ENCODE assay signal across 8 cellular contexts in genomic region chr1:160047116-160047991, GRCh38. TPM values are rescaled to one million over a fixed set of nuclear protein-coding genes. Genes with fewer than 3 reads are reported as not detected.
DNase-seq lines count a peak whose midpoint lies in the region; ATAC-seq, FAIRE-seq and TF ChIP-seq lines count a peak whose summit lies in the region.

No MANE protein-coding gene starts in this region.

- no peak overlapping the region for H3K56ac ChIP-seq in H1 (replicated peaks; ENCODE audit: insufficient read length, low read depth, low read length)

- no peak overlapping the region for H4K8ac ChIP-seq in H1 (ENCODE audit: extremely low read depth, insufficient read depth, low read length)

- no peak for TF ChIP-seq POLR2A in H1 (IDR thresholded peaks at IDR 0.05; ENCODE audit: control extremely low read depth in 1 of 2, low read depth in 2 of 2, low read length in 2 of 2)
- no peak for TF ChIP-seq POLR2A in Peyer's patch (IDR thresholded peaks at IDR 0.05)

- intact Hi-C loops in left lung (cut with DNase I): no loop called here

- H2AFZ ChIP-seq in MM.1S (ENCODE audit: low read length) (peak overlapping the region; percentile 54), H1 (ENCODE audit: low read length) (peak overlapping the region; percentile 63; the same call in 1 of the 2 replicates)

- no peaks in the 10 kb centered on the region for H3K9me3 ChIP-seq in MM.1S (replicated peaks; ENCODE audit: insufficient read depth, low read length)
- no peaks in the 10 kb centered on the region for H3K9me3 ChIP-seq in H1 (ENCODE audit: insufficient read depth in 2 of 2, low read depth in 1 of 2, low read length in 1 of 2)
- no peaks in the 10 kb centered on the region for H3K9me3 ChIP-seq in Peyer's patch
- no peaks in the 10 kb centered on the region for H3K9me3 ChIP-seq in left lung

- no peak overlapping the region for H4K91ac ChIP-seq in H1 (replicated peaks; ENCODE audit: insufficient read length, low read length)

- CTCF ChIA-PET in AG04449 (lab: Yijun Ruan, JAX): interaction anchor here (0.7 to 5.5 kb wide), 15 partner anchors 8 to 205 kb away, joined by 3 to 94 read pairs (median 15); partner anchors contain the start of genes KCNJ9 and PIGM
- CTCF ChIA-PET in H1 (lab: Charles Lee; ENCODE audit: partially characterized antibody): interaction anchor here (0.6 to 46.4 kb wide), 20 partner anchors 11 to 170 kb away, joined by 3 to 1874 read pairs (median 4); partner anchors contain the start of genes CFAP45, IGSF8, KCNJ10 and KCNJ9

- H3K27me3 ChIP-seq in MM.1S (replicated peaks; ENCODE audit: insufficient read depth, low read length) (peaks cover 9% of the 10 kb centered on the region; the same call in 1 of the 2 replicates), H1 (replicated peaks in 1 of 4; ENCODE audit: control insufficient read depth in 3 of 4, extremely low read depth in 1 of 4, insufficient read depth in 3 of 4, low read length in 3 of 4) (no peaks in the 10 kb centered on the region; a peak in 1 of 7 replicates), Peyer's patch (no peaks in the 10 kb centered on the region), left lung (peaks cover 0 to 17% of the 10 kb centered on the region in 2 donors)

- H3K9ac ChIP-seq in MM.1S (ENCODE audit: low read length) (peak overlapping the region; percentile 23; the same call in 1 of the 2 replicates), H1 (replicated peaks in 1 of 4; ENCODE audit: extremely low read depth in 1 of 4, low read depth in 3 of 4, low read length in 3 of 4) (no peak overlapping the region)

- no peak for TF ChIP-seq EP300 in H1 (IDR thresholded peaks at IDR 0.05; ENCODE audit: borderline replicate concordance in 1 of 2, low read depth in 2 of 2, low read length in 2 of 2)

- no peak overlapping the region; the same call in 1 of the 2 replicates for H3K18ac ChIP-seq in H1 (ENCODE audit: extremely low read depth, low read length)

- H2BK5ac ChIP-seq in H1 (ENCODE audit: low read depth, low read length): no peak overlapping the region

- H2BK15ac ChIP-seq in H1 (ENCODE audit: low read length): no peak overlapping the region

- FAIRE-seq in H1 (lab: Jason Lieb, UNC): no peak

- no peaks in the 10 kb centered on the region for H3F3A ChIP-seq in MM.1S (ENCODE audit: insufficient read depth, low read length)

- H2AK5ac ChIP-seq in H1 (ENCODE audit: low read depth, low read length): no peak overlapping the region

- DNase-seq in AG04449 (ENCODE audit: low read depth, low spot score) (no peak), MM.1S (peak; percentile 33), H1 (ENCODE audit: low read depth in 1 of 2, low spot score in 2 of 2) (no peak), Peyer's patch (no peak), D341Med (ENCODE audit: low spot score) (no peak), left lung (no peak)

- 86% methylated on average over 9 of the region's 9 CpGs; no CpG with 5 or more reads in 1 of the 2 experiments for WGBS in H1 (ENCODE audit: extremely low coverage in 1 of 2, insufficient coverage in 1 of 2, insufficient read length in 1 of 2, insufficient replicate concordance in 2 of 2, low coverage in 1 of 2, low lambda C conversion rate in 2 of 2, missing lambda C conversion rate in 1 of 2), 2 experiments

- H3K23me2 ChIP-seq in H1 (ENCODE audit: low read depth, low read length): no peaks in the 10 kb centered on the region

- H3K4ac ChIP-seq in H1 (replicated peaks; ENCODE audit: insufficient read length, low read depth, low read length): peak overlapping the region; percentile 5

- POLR2A ChIA-PET in AG04449 (lab: Yijun Ruan, JAX) (no interaction called here), H1 (lab: Charles Lee; ENCODE audit: partially characterized antibody) (interaction anchor here (1.0 to 3.4 kb wide), 8 partner anchors 15 to 41 kb away, joined by 3 to 18 read pairs (median 4); partner anchors contain the start of gene PIGM)

- no peak overlapping the region for H2BK20ac ChIP-seq in H1 (ENCODE audit: low read length)

- peak overlapping the region; percentile 77 for H3K4me2 ChIP-seq in MM.1S (ENCODE audit: low read depth, low read length)
- peak overlapping the region; percentile 42 to 48; a peak in 3 of 4 replicates for H3K4me2 ChIP-seq in H1 (ENCODE audit: insufficient read depth in 1 of 2, low read depth in 2 of 2, low read length in 2 of 2)

- H4K20me1 ChIP-seq in MM.1S (ENCODE audit: insufficient read depth, low read length) (no peaks in the 10 kb centered on the region), H1 (replicated peaks in 1 of 2; ENCODE audit: control insufficient read depth in 1 of 2, insufficient read depth in 2 of 2, low read length in 2 of 2) (no peaks in the 10 kb centered on the region)

- peak overlapping the region; percentile 65 for H4K5ac ChIP-seq in H1 (ENCODE audit: insufficient read length, low read depth, low read length)

- H3K79me1 ChIP-seq in H1 (ENCODE audit: low read depth, low read length): no peaks in the 10 kb centered on the region

- H2BK120ac ChIP-seq in H1 (replicated peaks; ENCODE audit: low read depth, low read length): no peak overlapping the region

- H3K4me3 ChIP-seq in AG04449 (ENCODE audit: low read depth, low read length): peak overlapping the region; percentile 15; the same call in 1 of the 2 replicates
- H3K4me3 ChIP-seq in MM.1S (ENCODE audit: low read length): peak overlapping the region; percentile 44
- peak overlapping the region in 1 of 4 experiments; percentile 14; a peak in 2 of 8 replicates for H3K4me3 ChIP-seq in H1 (ENCODE audit: extremely low read depth in 1 of 4, insufficient read depth in 2 of 4, low read depth in 3 of 4, low read length in 4 of 4)
- H3K4me3 ChIP-seq in Peyer's patch: peak overlapping the region in 1 of 4 donors; percentile 4
- H3K4me3 ChIP-seq in left lung: no peak overlapping the region

- H3K14ac ChIP-seq in H1 (ENCODE audit: insufficient read length): no peak overlapping the region

- peak overlapping the region; percentile 32; the same call in 1 of the 2 replicates for H2BK12ac ChIP-seq in H1 (ENCODE audit: low read depth, low read length)

- H3K79me2 ChIP-seq in MM.1S (ENCODE audit: low read length): no peaks in the 10 kb centered on the region
- H3K79me2 ChIP-seq in H1 (ENCODE audit: control insufficient read depth in 1 of 2, insufficient read depth in 2 of 2, low read length in 2 of 2): no peaks in the 10 kb centered on the region

- TF ChIP-seq CTCF in AG04449 (IDR thresholded peaks at IDR 0.05; ENCODE audit: insufficient read depth, low read length, missing control alignments): no peak
- no peak for TF ChIP-seq CTCF in MM.1S (IDR thresholded peaks at IDR 0.05; ENCODE audit: low read length)
- TF ChIP-seq CTCF in H1 (IDR thresholded peaks at IDR 0.05; ENCODE audit: control extremely low read depth in 1 of 3, insufficient read depth in 1 of 3, low read depth in 1 of 3, low read length in 3 of 3): no peak
- TF ChIP-seq CTCF in Peyer's patch (IDR thresholded peaks at IDR 0.05): no peak
- TF ChIP-seq CTCF in left lung (IDR thresholded peaks at IDR 0.05): no peak

- peak; percentile 41 for ATAC-seq in GM19372 (IDR thresholded peaks at IDR 0.05; ENCODE audit: low read depth, unreplicated experiment)
- no peak for ATAC-seq in left lung
- ATAC-seq in HG03097 (IDR thresholded peaks at IDR 0.05; ENCODE audit: low FRiP score, unreplicated experiment): no peak

- H3K23ac ChIP-seq in H1 (ENCODE audit: insufficient read length): no peak overlapping the region

- no peaks in the 10 kb centered on the region for H3K9me2 ChIP-seq in MM.1S (replicated peaks; ENCODE audit: insufficient read depth, low read length)

- no peak overlapping the region for H3K27ac ChIP-seq in MM.1S (ENCODE audit: low read length)
- H3K27ac ChIP-seq in H1 (ENCODE audit: low read depth, low read length): no peak overlapping the region
- H3K27ac ChIP-seq in Peyer's patch: no peak overlapping the region
- H3K27ac ChIP-seq in left lung: no peak overlapping the region

- H3K4me1 ChIP-seq in MM.1S (ENCODE audit: low read length) (peaks cover 10% of the 10 kb centered on the region), H1 (replicated peaks in 1 of 4; ENCODE audit: control insufficient read depth in 3 of 4, insufficient read depth in 4 of 4, low read length in 3 of 4) (peaks cover 10 to 24% (median 16%) of the 10 kb centered on the region in 4 experiments), Peyer's patch (peaks cover 0 to 21% (median 0%) of the 10 kb centered on the region in 4 donors), left lung (peaks cover 5 to 8% of the 10 kb centered on the region in 2 donors)

- TF ChIP-seq RAD21 in H1 (IDR thresholded peaks at IDR 0.05 in 1 of 2, conservative IDR thresholded peaks at IDR 0.05 in 1 of 2; ENCODE audit: low read depth in 2 of 2, low read length in 2 of 2): no peak

- H3K36me3 ChIP-seq in MM.1S (replicated peaks; ENCODE audit: insufficient read depth, low read length): no peaks in the 10 kb centered on the region
- no peaks in the 10 kb centered on the region for H3K36me3 ChIP-seq in H1 (ENCODE audit: control insufficient read depth in 2 of 4, insufficient read depth in 4 of 4, low read length in 3 of 4)
- H3K36me3 ChIP-seq in Peyer's patch: no peaks in the 10 kb centered on the region
- no peaks in the 10 kb centered on the region for H3K36me3 ChIP-seq in left lung

RNA-seq across cellular contexts. Expression of gene PIGM, which starts 15.6 kb away (rescaled TPM):
- 5.1 and 5.4 TPM in 2 replicates for total RNA-seq in H1 (2021; fragmentation: NEBNext Ultra II Directional; extraction: Animal tissue kit (Norgen Biotek cat#: 25700))
- 5.7 and 6.0 TPM in 2 replicates for polyA plus RNA-seq in H1 (2011; rRNA removed)
- 5.6 TPM for polyA plus RNA-seq in H1 (2011; cell fraction: cytosol; rRNA removed)
- 3.9 TPM for polyA plus RNA-seq in H1 (2011; cell fraction: nucleus; rRNA removed)
- 3.7 to 5.3 TPM (median 4.2 TPM) in 4 replicates for polyA plus RNA-seq in H1 (2012, experiment 1 of 2)
- polyA plus RNA-seq in H1 (2012, experiment 2 of 2): 1.4 TPM
- polyA plus RNA-seq in H1 (2013, experiment 1 of 2): 11.7 TPM
- polyA plus RNA-seq in H1 (2013, experiment 2 of 2): 10.7 TPM
- 4.3 TPM in 2 replicates for polyA minus RNA-seq in H1 (2011; rRNA and poly(A)+ RNA removed)
- 2.9 TPM for polyA minus RNA-seq in H1 (2011; cell fraction: cytosol; rRNA and poly(A)+ RNA removed)
- 5.1 TPM for polyA minus RNA-seq in H1 (2011; cell fraction: nucleus; rRNA and poly(A)+ RNA removed)
- 1 to 10 TPM in 3 of 4 donors, under 1 TPM in 1; under 0.01 to 6.7 (median 5.5) TPM for total RNA-seq in Peyer's patch
- total RNA-seq in left lung: 1 to 10 TPM; 7.0 to 9.5 TPM

RNA-seq across cellular contexts. Expression of gene KCNJ10, which starts 22.6 kb away (rescaled TPM):
- total RNA-seq in H1 (2021; fragmentation: NEBNext Ultra II Directional; extraction: Animal tissue kit (Norgen Biotek cat#: 25700)): 2.2 and 2.4 TPM in 2 replicates
- 1.7 and 3.5 TPM in 2 replicates for polyA plus RNA-seq in H1 (2011; rRNA removed)
- polyA plus RNA-seq in H1 (2011; cell fraction: cytosol; rRNA removed): 1.5 TPM
- polyA plus RNA-seq in H1 (2011; cell fraction: nucleus; rRNA removed): 4.7 TPM
- polyA plus RNA-seq in H1 (2012, experiment 1 of 2): 1.1 to 1.8 TPM (median 1.4 TPM) in 4 replicates
- 0.59 TPM for polyA plus RNA-seq in H1 (2012, experiment 2 of 2)
- polyA plus RNA-seq in H1 (2013, experiment 1 of 2): 1.5 TPM
- 1.2 TPM for polyA plus RNA-seq in H1 (2013, experiment 2 of 2)
- polyA minus RNA-seq in H1 (2011; rRNA and poly(A)+ RNA removed): 3.5 and 3.7 TPM in 2 replicates
- polyA minus RNA-seq in H1 (2011; cell fraction: cytosol; rRNA and poly(A)+ RNA removed): 0.73 TPM
- polyA minus RNA-seq in H1 (2011; cell fraction: nucleus; rRNA and poly(A)+ RNA removed): 1.7 TPM
- total RNA-seq in Peyer's patch (not detected), left lung (under 1 TPM in 1 of 2 donors, not detected in 1; 0.58 TPM)

RNA-seq across cellular contexts. Expression of gene KCNJ9, which starts 34.0 kb away (rescaled TPM):
- total RNA-seq in H1 (2021; fragmentation: NEBNext Ultra II Directional; extraction: Animal tissue kit (Norgen Biotek cat#: 25700)): 0.08 and 0.13 TPM in 2 replicates
- polyA plus RNA-seq in H1 (2011; rRNA removed): 0.02 and 0.11 TPM in 2 replicates
- 0.08 TPM for polyA plus RNA-seq in H1 (2011; cell fraction: cytosol; rRNA removed)
- polyA plus RNA-seq in H1 (2011; cell fraction: nucleus; rRNA removed): 0.14 TPM
- 0.10 to 0.19 TPM (median 0.12 TPM) in 3 of 4 replicates, not detected in the other for polyA plus RNA-seq in H1 (2012, experiment 1 of 2)
- polyA plus RNA-seq in H1 (2012, experiment 2 of 2): 0.03 TPM
- 0.02 TPM for polyA plus RNA-seq in H1 (2013, experiment 1 of 2)
- 0.04 TPM for polyA plus RNA-seq in H1 (2013, experiment 2 of 2)
- 0.13 TPM in 1 of 2 replicates, not detected in the other for polyA minus RNA-seq in H1 (2011; rRNA and poly(A)+ RNA removed)
- not detected for polyA minus RNA-seq in H1 (2011; cell fraction: cytosol; rRNA and poly(A)+ RNA removed)
- not detected for polyA minus RNA-seq in H1 (2011; cell fraction: nucleus; rRNA and poly(A)+ RNA removed)
- total RNA-seq in Peyer's patch: not detected
- not detected for total RNA-seq in left lung

RNA-seq across cellular contexts. Expression of gene IGSF8, which starts 51.1 kb away (rescaled TPM):
- total RNA-seq in H1 (2021; fragmentation: NEBNext Ultra II Directional; extraction: Animal tissue kit (Norgen Biotek cat#: 25700)): 69.6 and 71.2 TPM in 2 replicates
- polyA plus RNA-seq in H1 (2011; rRNA removed): 132 and 166 TPM in 2 replicates
- polyA plus RNA-seq in H1 (2011; cell fraction: cytosol; rRNA removed): 103 TPM
- polyA plus RNA-seq in H1 (2011; cell fraction: nucleus; rRNA removed): 322 TPM
- polyA plus RNA-seq in H1 (2012, experiment 1 of 2): 55.1 to 95.1 TPM (median 90.2 TPM) in 4 replicates
- 79.5 TPM for polyA plus RNA-seq in H1 (2012, experiment 2 of 2)
- 88.6 TPM for polyA plus RNA-seq in H1 (2013, experiment 1 of 2)
- polyA plus RNA-seq in H1 (2013, experiment 2 of 2): 77.7 TPM
- polyA minus RNA-seq in H1 (2011; rRNA and poly(A)+ RNA removed): 34.3 and 46.3 TPM in 2 replicates
- polyA minus RNA-seq in H1 (2011; cell fraction: cytosol; rRNA and poly(A)+ RNA removed): 47.9 TPM
- polyA minus RNA-seq in H1 (2011; cell fraction: nucleus; rRNA and poly(A)+ RNA removed): 57.2 TPM
- 10 to 100 TPM; 20.6 to 65.3 (median 38.9) TPM for total RNA-seq in Peyer's patch
- total RNA-seq in left lung: 10 to 100 TPM; 27.5 to 38.3 TPM

Comparison
In these comparisons a context has a peak if more than half of its experiments do, and no peak if none do; other contexts are left out.
1. H3K4me3 ChIP-seq: peak in AG04449 (single experiment) and MM.1S (single experiment); none in left lung (0 of 2).